ENCODE assay signal across 30 cellular contexts in genomic region chr6:54595844-54596243, GRCh38.
DNase-seq lines count a peak whose midpoint lies in the region; ATAC-seq and TF ChIP-seq lines count a peak whose summit lies in the region.
"Had no signal": no experiment of that assay in that cellular context is flagged by ENCODE, and none has a peak within 500 bp of the region (broad histone marks: within the 10 kb centered on the region; RNA-seq: fewer than 3 reads in every experiment).

No MANE protein-coding gene starts in this region.

- no peak for ATAC-seq in GM21723 (IDR thresholded peaks at IDR 0.05; ENCODE audit: unreplicated experiment)
- ATAC-seq: activated CD4-positive, CD25-positive, alpha-beta regulatory T cell treated with anti-CD3 and anti-CD28 coated beads, Interleukin-2, amount 50 U/mL, for 24 hours; activated T-helper 17 cell treated with anti-CD3 and anti-CD28 coated beads, Interleukin-2, amount 50 U/mL, for 72 hours; heart right ventricle; right cardiac atrium; stimulated activated memory B cell treated with anti-CD40 and anti-IgM and Interleukin-4, amounts not matched to agents 10 μg/mL and 1 μg/mL and 100 μg/mL, for 72 hours; upper lobe of right lung had no signal

- no peak for TF ChIP-seq CTCF in fibroblast of pulmonary artery (IDR thresholded peaks at IDR 0.05; ENCODE audit: low read length, missing control alignments)

- H3K4me3 ChIP-seq in fibroblast of pulmonary artery (replicated peaks; ENCODE audit: low read depth, low read length), result no peak overlapping the region
- H3K4me3 ChIP-seq: esophagus squamous epithelium, heart right ventricle, lung, suprapubic skin, upper lobe of right lung had no signal

- peak; percentile 45 for DNase-seq in EL
- DNase-seq in amniotic stem cell (lab: John Stamatoyannopoulos, UW), result peak; percentile 49
- DNase-seq in fibroblast of pulmonary artery (ENCODE audit: low read depth), result peak; percentile 71
- peak; percentile 27 for DNase-seq in stromal cell of bone marrow (ENCODE audit: low read depth)
- no peak for DNase-seq in NCI-H510A (lab: John Stamatoyannopoulos, UW)
- no peak for DNase-seq in OCI-M2 (lab: John Stamatoyannopoulos, UW; ENCODE audit: unreplicated experiment)
- DNase-seq: activated CD4-positive, alpha-beta T cell treated with anti-CD3 and anti-CD28 coated beads, Interleukin-2, amount 50 U/mL, for 48 hours; activated CD8-positive, alpha-beta memory T cell treated with anti-CD3 and anti-CD28 coated beads, Interleukin-2, amount 50 U/mL, for 4 hours; activated naive CD4-positive, alpha-beta T cell treated with anti-CD3 and anti-CD28 coated beads, Interleukin-2, amount 50 U/mL, for 16 hours; aorta; DMS153; endodermal cell; esophagus squamous epithelium; H9; heart right ventricle; KG1; NCI-H1417 treated with DMSO at 0.1 percent for 48 hours; NCI-H2081 treated with DMSO at 0.1 percent for 48 hours; NCI-H226; NCI-H748 treated with DMSO at 0.1 percent for 48 hours; right cardiac atrium; RPMI8226; stimulated activated CD4-positive, alpha-beta T cell treated with anti-CD3 and anti-CD28 coated beads, Interleukin-4, amount 100 ng/mL, for 24 hours; upper lobe of right lung had no signal

Comparison
In these comparisons a context has a peak if more than half of its experiments do, and no peak if none do; other contexts are left out.
1. DNase-seq: peak in EL (single experiment), amniotic stem cell (single experiment), fibroblast of pulmonary artery (single experiment) and stromal cell of bone marrow (single experiment); none in NCI-H510A (single experiment) and OCI-M2 (single experiment).